ENCODE assay signal across 16 cellular contexts in the genomic region with DNA sequence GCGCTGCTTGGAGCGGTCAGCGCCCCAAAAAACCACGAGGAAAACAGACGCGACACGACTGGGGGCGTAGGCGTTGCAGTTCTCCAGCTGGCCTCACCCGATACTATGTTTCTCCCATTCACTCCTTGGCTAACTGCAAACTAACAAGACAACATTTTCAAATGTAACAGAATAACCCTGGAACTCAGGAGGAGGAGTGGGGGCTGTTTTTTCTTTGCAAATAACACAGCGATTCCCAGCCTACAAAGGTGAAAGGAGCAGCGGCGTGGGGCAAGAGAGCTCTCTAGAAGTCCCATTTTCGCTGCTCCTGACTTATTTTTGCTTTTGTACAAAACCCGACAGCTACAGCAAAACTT. TPM values are rescaled to one million over a fixed set of nuclear protein-coding genes. Genes with fewer than 3 reads are reported as not detected.
DNase-seq lines count a peak whose midpoint lies in the region; ATAC-seq, FAIRE-seq and TF ChIP-seq lines count a peak whose summit lies in the region.
"Had no signal": no experiment of that assay in that cellular context is flagged by ENCODE, and none has a peak within 500 bp of the region (broad histone marks: within the 10 kb centered on the region; RNA-seq: fewer than 3 reads in every experiment).

No MANE protein-coding gene starts in this region.

- no peak for TF ChIP-seq CTCF in A549 (IDR thresholded peaks at IDR 0.05)
- no peak for TF ChIP-seq CTCF in GM23338 (conservative IDR thresholded peaks at IDR 0.05; ENCODE audit: low read depth in 2 of 2)
- no peak for TF ChIP-seq CTCF in H1 (IDR thresholded peaks at IDR 0.05; ENCODE audit: control extremely low read depth in 1 of 3, insufficient read depth in 1 of 3, low read depth in 1 of 3, low read length in 3 of 3)

- H2BK15ac ChIP-seq in H1 (ENCODE audit: low read length) = no peak overlapping the region

- H3K18ac ChIP-seq in H1 (ENCODE audit: extremely low read depth, low read length) = no peak overlapping the region

- peaks cover 55% of the 10 kb centered on the region for H3K27me3 Mint-ChIP-seq in GM23338 (ENCODE audit: insufficient read depth, low read depth, poor library complexity)

- H3K79me2 ChIP-seq in GM23338 (replicated peaks; ENCODE audit: insufficient read depth) (no peaks in the 10 kb centered on the region), H1 (ENCODE audit: control insufficient read depth in 1 of 2, insufficient read depth in 2 of 2, low read length in 2 of 2) (peaks cover 0 to 3% of the 10 kb centered on the region in 2 experiments; a peak in 1 of 4 replicates)

- FAIRE-seq in A549 (lab: Jason Lieb, UNC) = no peak
- FAIRE-seq in H1 (lab: Jason Lieb, UNC) = no peak

- H3K36me3 ChIP-seq in GM23338 (ENCODE audit: insufficient read depth) (no peaks in the 10 kb centered on the region), H1 (ENCODE audit: control insufficient read depth in 2 of 4, insufficient read depth in 4 of 4, low read length in 3 of 4) (no peaks in the 10 kb centered on the region), neuron (ENCODE audit: insufficient read depth, low read length) (no peaks in the 10 kb centered on the region)
- H3K36me3 ChIP-seq: BLaER1 treated with 17β-estradiol and CSF1 and Interleukin-3, amounts not matched to agents 10 nM and 100 nM; neutrophil had no signal

- no peaks in the 10 kb centered on the region for H3K79me1 ChIP-seq in H1 (ENCODE audit: low read depth, low read length)

- H3K14ac ChIP-seq in H1 (ENCODE audit: insufficient read length) = no peak overlapping the region

- DNase-seq in A549 (ENCODE audit: low read depth in 1 of 2, low spot score in 1 of 2) (no peak), GM23338 (ENCODE audit: low spot score) (no peak), H1 (ENCODE audit: low read depth in 1 of 2, low spot score in 2 of 2) (no peak), NCI-H2029 treated with DMSO at 0.1 percent for 48 hours (lab: John Stamatoyannopoulos, UW) (no peak), HPDE6-E6E7 (ENCODE audit: extremely low spot score) (no peak)
- DNase-seq in stimulated activated CD8-positive, alpha-beta memory T cell treated with anti-CD3 and anti-CD28 coated beads, Interleukin-4, amount 100 ng/mL, for 48 hours = no peak
- DNase-seq: activated CD4-positive, alpha-beta T cell treated with anti-CD3 and anti-CD28 coated beads for 1 hour; GDM1; NCI-H1694 had no signal

- no peaks in the 10 kb centered on the region for H3K9me2 ChIP-seq in GM23338 (ENCODE audit: insufficient read depth)

- H3F3A ChIP-seq in GM23338 (replicated peaks; ENCODE audit: low read depth) = no peaks in the 10 kb centered on the region

- POLR2A ChIA-PET in A549 (lab: Yijun Ruan, JAX) = no interaction called here
- POLR2A ChIA-PET in H1 (lab: Charles Lee; ENCODE audit: partially characterized antibody) = interaction anchor here (1.0 to 1.4 kb wide), 3 partner anchors 10 to 64 kb away, joined by 3 to 4 read pairs (median 4); no protein-coding TSS in a partner anchor

- H4K20me1 ChIP-seq in GM23338 (replicated peaks; ENCODE audit: insufficient read depth) (no peaks in the 10 kb centered on the region), H1 (replicated peaks in 1 of 2; ENCODE audit: control insufficient read depth in 1 of 2, insufficient read depth in 2 of 2, low read length in 2 of 2) (peaks cover 0 to 2% of the 10 kb centered on the region in 2 experiments)
- H4K20me1 ChIP-seq: BLaER1 treated with 17β-estradiol and CSF1 and Interleukin-3, amounts not matched to agents 10 nM and 100 nM had no signal

- no peak overlapping the region for H4K5ac ChIP-seq in H1 (ENCODE audit: insufficient read length, low read depth, low read length)

- no peak for TF ChIP-seq RAD21 in A549 (conservative IDR thresholded peaks at IDR 0.05 in 1 of 2, IDR thresholded peaks at IDR 0.05 in 1 of 2)
- no peak for TF ChIP-seq RAD21 in H1 (IDR thresholded peaks at IDR 0.05 in 1 of 2, conservative IDR thresholded peaks at IDR 0.05 in 1 of 2; ENCODE audit: low read depth in 2 of 2, low read length in 2 of 2)

- H3K36me3 Mint-ChIP-seq in GM23338 (ENCODE audit: low read depth) = peaks cover 6% of the 10 kb centered on the region; the same call in 1 of the 3 replicates

- H3K4me2 ChIP-seq in A549 (peak overlapping the region; percentile 76), GM23338 (peak overlapping the region; percentile 85), H1 (ENCODE audit: insufficient read depth in 1 of 2, low read depth in 2 of 2, low read length in 2 of 2) (peak overlapping the region; percentile 68 to 76)
- H3K4me2 ChIP-seq: BLaER1 treated with 17β-estradiol and CSF1 and Interleukin-3, amounts not matched to agents 10 nM and 100 nM; KMS-11 had no signal

- 18% methylated on average over 14 of the region's 15 CpGs for WGBS in A549 (ENCODE audit: missing lambda C conversion rate)
- WGBS in H1 (ENCODE audit: extremely low coverage in 1 of 2, insufficient coverage in 1 of 2, insufficient read length in 1 of 2, insufficient replicate concordance in 2 of 2, low coverage in 1 of 2, low lambda C conversion rate in 2 of 2, missing lambda C conversion rate in 1 of 2), 2 experiments = 4% methylated on average over 7 of the region's 15 CpGs; no CpG with 5 or more reads in 1 of the 2 experiments

- no peak overlapping the region for H2BK120ac ChIP-seq in H1 (replicated peaks; ENCODE audit: low read depth, low read length)

- CTCF ChIA-PET in A549 (lab: Yijun Ruan, JAX) (no interaction called here), H1 (lab: Charles Lee; ENCODE audit: partially characterized antibody) (interaction anchor here (0.8 to 1.5 kb wide), 5 partner anchors 8 to 446 kb away, joined by 3 to 6 read pairs (median 3); no protein-coding TSS in a partner anchor)

- H3K27ac Mint-ChIP-seq in GM23338 = no peak overlapping the region
- H3K27ac Mint-ChIP-seq: dendritic cell treated with granulocyte-macrophage colony-stimulating factor and Interleukin-4, amounts not matched to agents 40 ng/mL and 50 ng/mL, for 4 days had no signal

- H3K4me3 Mint-ChIP-seq in GM23338 = peak overlapping the region; percentile 80

- H2AFZ ChIP-seq in GM23338 = no peak overlapping the region
- H2AFZ ChIP-seq in H1 (ENCODE audit: low read length) = no peak overlapping the region
- no peak overlapping the region for H2AFZ ChIP-seq in neuron (ENCODE audit: low read depth, low read length)

- no peaks in the 10 kb centered on the region for H3K4me1 ChIP-seq in A549
- peaks cover 10% of the 10 kb centered on the region for H3K4me1 ChIP-seq in GM23338 (ENCODE audit: insufficient read depth)
- peaks cover 0 to 15% (median 6%) of the 10 kb centered on the region in 4 experiments; a peak in 6 of 7 replicates for H3K4me1 ChIP-seq in H1 (replicated peaks in 1 of 4; ENCODE audit: control insufficient read depth in 3 of 4, insufficient read depth in 4 of 4, low read length in 3 of 4)
- peaks cover 14% of the 10 kb centered on the region for H3K4me1 ChIP-seq in neuron (ENCODE audit: insufficient read depth, low read length)
- H3K4me1 ChIP-seq: BLaER1 treated with 17β-estradiol and CSF1 and Interleukin-3, amounts not matched to agents 10 nM and 100 nM had no signal

- no peak overlapping the region for H4K8ac ChIP-seq in H1 (ENCODE audit: extremely low read depth, insufficient read depth, low read length)

- TF ChIP-seq POLR2A in A549 (IDR thresholded peaks at IDR 0.05; ENCODE audit: low read length) = no peak
- TF ChIP-seq POLR2A in H1 (IDR thresholded peaks at IDR 0.05; ENCODE audit: control extremely low read depth in 1 of 2, low read depth in 2 of 2, low read length in 2 of 2) = no peak

- TF ChIP-seq EP300 in A549 (IDR thresholded peaks at IDR 0.05) (no peak), H1 (IDR thresholded peaks at IDR 0.05; ENCODE audit: borderline replicate concordance in 1 of 2, low read depth in 2 of 2, low read length in 2 of 2) (no peak)

- H3K9me3 Mint-ChIP-seq in GM23338 = no peaks in the 10 kb centered on the region

- H3K9me3 ChIP-seq in A549 (no peaks in the 10 kb centered on the region), H1 (ENCODE audit: insufficient read depth in 2 of 2, low read depth in 1 of 2, low read length in 1 of 2) (no peaks in the 10 kb centered on the region), neuron (ENCODE audit: low read length) (no peaks in the 10 kb centered on the region)
- H3K9me3 ChIP-seq: neutrophil had no signal

- peaks cover 16% of the 10 kb centered on the region; the same call in 1 of the 2 replicates for H3K23me2 ChIP-seq in H1 (ENCODE audit: low read depth, low read length)

- no peak overlapping the region for H3K23ac ChIP-seq in H1 (ENCODE audit: insufficient read length)

- H3K27ac ChIP-seq in A549 (no peak overlapping the region), GM23338 (ENCODE audit: low read depth) (no peak overlapping the region), H1 (ENCODE audit: low read depth, low read length) (no peak overlapping the region)
- H3K27ac ChIP-seq: BLaER1 treated with 17β-estradiol and CSF1 and Interleukin-3, amounts not matched to agents 10 nM and 100 nM; KMS-11; neutrophil had no signal

- no peak overlapping the region for H3K4ac ChIP-seq in H1 (replicated peaks; ENCODE audit: insufficient read length, low read depth, low read length)

- H3K4me3 ChIP-seq in A549 = peak overlapping the region; percentile 37; the same call in 2 of the 3 replicates
- peak overlapping the region; percentile 62 for H3K4me3 ChIP-seq in GM23338
- H3K4me3 ChIP-seq in H1 (ENCODE audit: extremely low read depth in 1 of 4, insufficient read depth in 2 of 4, low read depth in 3 of 4, low read length in 4 of 4) = peak overlapping the region; percentile 56 to 72 (median 60)
- peak overlapping the region; percentile 70 for H3K4me3 ChIP-seq in neuron (ENCODE audit: low read length)
- H3K4me3 ChIP-seq: BLaER1 treated with 17β-estradiol and CSF1 and Interleukin-3, amounts not matched to agents 10 nM and 100 nM had no signal

- no peak overlapping the region for H4K91ac ChIP-seq in H1 (replicated peaks; ENCODE audit: insufficient read length, low read length)

- H2BK20ac ChIP-seq in H1 (ENCODE audit: low read length) = no peak overlapping the region

- H2BK5ac ChIP-seq in H1 (ENCODE audit: low read depth, low read length) = no peak overlapping the region

- H2AK5ac ChIP-seq in H1 (ENCODE audit: low read depth, low read length) = no peak overlapping the region

- no peak overlapping the region for H2BK12ac ChIP-seq in H1 (ENCODE audit: low read depth, low read length)

- ATAC-seq in A549 (no peak), GM23338 (no peak), HG03469 (IDR thresholded peaks at IDR 0.05; ENCODE audit: unreplicated experiment) (no peak)

- no peak overlapping the region for H3K56ac ChIP-seq in H1 (replicated peaks; ENCODE audit: insufficient read length, low read depth, low read length)

- H3K9ac ChIP-seq in H1 (replicated peaks in 1 of 4; ENCODE audit: extremely low read depth in 1 of 4, low read depth in 3 of 4, low read length in 3 of 4) = 0 out of 7 replicates have a peak overlapping the region, but pooled peaks of 1 of the 4 experiments have one; percentile 32
- H3K9ac ChIP-seq: BLaER1 treated with 17β-estradiol and CSF1 and Interleukin-3, amounts not matched to agents 10 nM and 100 nM; KMS-11 had no signal

- H3K4me1 Mint-ChIP-seq in GM23338 = peaks cover 29% of the 10 kb centered on the region

- H3K27me3 ChIP-seq in GM23338 (ENCODE audit: insufficient read depth) = peaks cover 84% of the 10 kb centered on the region
- peaks cover 15 to 52% (median 34%) of the 10 kb centered on the region in 4 experiments for H3K27me3 ChIP-seq in H1 (replicated peaks in 1 of 4; ENCODE audit: control insufficient read depth in 3 of 4, extremely low read depth in 1 of 4, insufficient read depth in 3 of 4, low read length in 3 of 4)
- no peaks in the 10 kb centered on the region for H3K27me3 ChIP-seq in neuron (ENCODE audit: insufficient read depth, low read length)

RNA-seq across cellular contexts. Expression of a gene that starts 1.7 kb away (rescaled TPM):
- polyA plus RNA-seq in A549 (2011; rRNA removed) (not detected in 2 replicates), A549 (2017; fragmentation: RNase III; extraction: RNeasy Plus Mini Kit Qiagen cat#74134 plus additional on column Dnase treatment) (not detected in 3 replicates), GM23338 (2016; fragmentation: Nextera tagmentation; extraction: Ambion mirVana) (9.8 and 10.3 TPM in 2 replicates), H1 (2011; rRNA removed) (10.4 and 19.2 TPM in 2 replicates)
- not detected in 2 replicates for polyA plus RNA-seq in A549 (2012; cell fraction: cytosol; rRNA removed)
- polyA plus RNA-seq in A549 (2012; cell fraction: nucleus; rRNA removed) = not detected in 2 replicates
- not detected in 2 replicates for polyA minus RNA-seq in A549 (2011; rRNA and poly(A)+ RNA removed)
- 23.3 and 25.4 TPM in 2 replicates for total RNA-seq in GM23338 (2014; rRNA removed; shearing (Covaris generic))
- total RNA-seq in H1 (2021; fragmentation: NEBNext Ultra II Directional; extraction: Animal tissue kit (Norgen Biotek cat#: 25700)) = 38.9 and 41.0 TPM in 2 replicates
- polyA plus RNA-seq in H1 (2011; cell fraction: cytosol; rRNA removed) = 12.2 TPM
- 19.5 TPM for polyA plus RNA-seq in H1 (2011; cell fraction: nucleus; rRNA removed)
- polyA plus RNA-seq in H1 (2012, experiment 1 of 2) = 19.4 to 28.4 TPM (median 23.7 TPM) in 4 replicates
- polyA plus RNA-seq in H1 (2012, experiment 2 of 2) = 26.4 TPM
- 22.8 TPM for polyA plus RNA-seq in H1 (2013, experiment 1 of 2)
- polyA plus RNA-seq in H1 (2013, experiment 2 of 2) = 20.6 TPM
- polyA minus RNA-seq in H1 (2011; rRNA and poly(A)+ RNA removed) = 1.4 and 2.6 TPM in 2 replicates
- 17.5 TPM for polyA minus RNA-seq in H1 (2011; cell fraction: cytosol; rRNA and poly(A)+ RNA removed)
- polyA minus RNA-seq in H1 (2011; cell fraction: nucleus; rRNA and poly(A)+ RNA removed) = 15.2 TPM
- total RNA-seq: fibroblast of villous mesenchyme had no signal

Comparison
In these comparisons a context has a peak if more than half of its experiments do, and no peak if none do; other contexts are left out.
1. RNA of a gene that starts 1.7 kb away (polyA plus RNA-seq): 10.4 to 28.4 TPM in H1 and 9.8 to 10.3 TPM in GM23338; not detected in A549; every median in the first group is over 10 times any median in the second.
2. Peak in every context shown above with its lines, with median percentiles within 50 percentile points of each other: H3K4me2 ChIP-seq and H3K4me3 ChIP-seq.